In the genomic region with DNA sequence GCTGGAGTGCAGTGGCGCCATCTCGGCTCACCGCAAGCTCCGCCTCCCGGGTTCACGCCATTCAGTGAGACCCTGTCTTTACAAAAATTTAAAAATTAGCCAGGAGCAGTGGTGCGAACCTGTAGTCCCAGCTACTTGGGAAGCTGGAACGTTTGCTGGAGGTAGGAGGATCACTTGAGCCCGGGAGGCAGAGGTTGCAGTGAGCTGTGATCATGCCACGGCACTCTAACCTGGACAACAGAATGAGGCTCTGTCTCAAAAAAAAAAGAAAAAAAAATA, we compare ENCODE assay signal across 1 cellular context.
TF ChIP-seq lines count a peak whose summit lies in the region.

No MANE protein-coding gene starts in this region.

TF ChIP-seq in GM23338, 12 proteins besides CTCF, POLR2A, EP300 and RAD21 (continued from another document):
- TF ChIP-seq, protein P1, sequence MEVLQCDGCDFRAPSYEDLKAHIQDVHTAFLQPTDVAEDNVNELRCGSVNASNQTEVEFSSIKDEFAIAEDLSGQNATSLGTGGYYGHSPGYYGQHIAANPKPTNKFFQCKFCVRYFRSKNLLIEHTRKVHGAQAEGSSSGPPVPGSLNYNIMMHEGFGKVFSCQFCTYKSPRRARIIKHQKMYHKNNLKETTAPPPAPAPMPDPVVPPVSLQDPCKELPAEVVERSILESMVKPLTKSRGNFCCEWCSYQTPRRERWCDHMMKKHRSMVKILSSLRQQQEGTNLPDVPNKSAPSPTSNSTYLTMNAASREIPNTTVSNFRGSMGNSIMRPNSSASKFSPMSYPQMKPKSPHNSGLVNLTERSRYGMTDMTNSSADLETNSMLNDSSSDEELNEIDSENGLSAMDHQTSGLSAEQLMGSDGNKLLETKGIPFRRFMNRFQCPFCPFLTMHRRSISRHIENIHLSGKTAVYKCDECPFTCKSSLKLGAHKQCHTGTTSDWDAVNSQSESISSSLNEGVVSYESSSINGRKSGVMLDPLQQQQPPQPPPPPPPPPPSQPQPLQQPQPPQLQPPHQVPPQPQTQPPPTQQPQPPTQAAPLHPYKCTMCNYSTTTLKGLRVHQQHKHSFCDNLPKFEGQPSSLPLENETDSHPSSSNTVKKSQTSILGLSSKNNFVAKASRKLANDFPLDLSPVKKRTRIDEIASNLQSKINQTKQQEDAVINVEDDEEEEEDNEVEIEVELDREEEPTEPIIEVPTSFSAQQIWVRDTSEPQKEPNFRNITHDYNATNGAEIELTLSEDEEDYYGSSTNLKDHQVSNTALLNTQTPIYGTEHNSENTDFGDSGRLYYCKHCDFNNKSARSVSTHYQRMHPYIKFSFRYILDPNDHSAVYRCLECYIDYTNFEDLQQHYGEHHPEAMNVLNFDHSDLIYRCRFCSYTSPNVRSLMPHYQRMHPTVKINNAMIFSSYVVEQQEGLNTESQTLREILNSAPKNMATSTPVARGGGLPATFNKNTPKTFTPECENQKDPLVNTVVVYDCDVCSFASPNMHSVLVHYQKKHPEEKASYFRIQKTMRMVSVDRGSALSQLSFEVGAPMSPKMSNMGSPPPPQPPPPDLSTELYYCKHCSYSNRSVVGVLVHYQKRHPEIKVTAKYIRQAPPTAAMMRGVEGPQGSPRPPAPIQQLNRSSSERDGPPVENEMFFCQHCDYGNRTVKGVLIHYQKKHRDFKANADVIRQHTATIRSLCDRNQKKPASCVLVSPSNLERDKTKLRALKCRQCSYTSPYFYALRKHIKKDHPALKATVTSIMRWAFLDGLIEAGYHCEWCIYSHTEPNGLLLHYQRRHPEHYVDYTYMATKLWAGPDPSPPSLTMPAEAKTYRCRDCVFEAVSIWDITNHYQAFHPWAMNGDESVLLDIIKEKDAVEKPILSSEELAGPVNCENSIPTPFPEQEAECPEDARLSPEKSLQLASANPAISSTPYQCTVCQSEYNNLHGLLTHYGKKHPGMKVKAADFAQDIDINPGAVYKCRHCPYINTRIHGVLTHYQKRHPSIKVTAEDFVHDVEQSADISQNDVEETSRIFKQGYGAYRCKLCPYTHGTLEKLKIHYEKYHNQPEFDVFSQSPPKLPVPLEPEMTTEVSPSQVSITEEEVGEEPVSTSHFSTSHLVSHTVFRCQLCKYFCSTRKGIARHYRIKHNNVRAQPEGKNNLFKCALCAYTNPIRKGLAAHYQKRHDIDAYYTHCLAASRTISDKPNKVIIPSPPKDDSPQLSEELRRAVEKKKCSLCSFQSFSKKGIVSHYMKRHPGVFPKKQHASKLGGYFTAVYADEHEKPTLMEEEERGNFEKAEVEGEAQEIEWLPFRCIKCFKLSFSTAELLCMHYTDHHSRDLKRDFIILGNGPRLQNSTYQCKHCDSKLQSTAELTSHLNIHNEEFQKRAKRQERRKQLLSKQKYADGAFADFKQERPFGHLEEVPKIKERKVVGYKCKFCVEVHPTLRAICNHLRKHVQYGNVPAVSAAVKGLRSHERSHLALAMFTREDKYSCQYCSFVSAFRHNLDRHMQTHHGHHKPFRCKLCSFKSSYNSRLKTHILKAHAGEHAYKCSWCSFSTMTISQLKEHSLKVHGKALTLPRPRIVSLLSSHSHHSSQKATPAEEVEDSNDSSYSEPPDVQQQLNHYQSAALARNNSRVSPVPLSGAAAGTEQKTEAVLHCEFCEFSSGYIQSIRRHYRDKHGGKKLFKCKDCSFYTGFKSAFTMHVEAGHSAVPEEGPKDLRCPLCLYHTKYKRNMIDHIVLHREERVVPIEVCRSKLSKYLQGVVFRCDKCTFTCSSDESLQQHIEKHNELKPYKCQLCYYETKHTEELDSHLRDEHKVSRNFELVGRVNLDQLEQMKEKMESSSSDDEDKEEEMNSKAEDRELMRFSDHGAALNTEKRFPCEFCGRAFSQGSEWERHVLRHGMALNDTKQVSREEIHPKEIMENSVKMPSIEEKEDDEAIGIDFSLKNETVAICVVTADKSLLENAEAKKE (CRISPR knock-in tag; IDR thresholded peaks at IDR 0.05), result no peak
- no peak for TF ChIP-seq POLR2AphosphoS5 (IDR thresholded peaks at IDR 0.05; ENCODE audit: low read depth)
- no peak for TF ChIP-seq ZNF331 (CRISPR knock-in tag; IDR thresholded peaks at IDR 0.05; ENCODE audit: low read depth)
- TF ChIP-seq, protein P2, sequence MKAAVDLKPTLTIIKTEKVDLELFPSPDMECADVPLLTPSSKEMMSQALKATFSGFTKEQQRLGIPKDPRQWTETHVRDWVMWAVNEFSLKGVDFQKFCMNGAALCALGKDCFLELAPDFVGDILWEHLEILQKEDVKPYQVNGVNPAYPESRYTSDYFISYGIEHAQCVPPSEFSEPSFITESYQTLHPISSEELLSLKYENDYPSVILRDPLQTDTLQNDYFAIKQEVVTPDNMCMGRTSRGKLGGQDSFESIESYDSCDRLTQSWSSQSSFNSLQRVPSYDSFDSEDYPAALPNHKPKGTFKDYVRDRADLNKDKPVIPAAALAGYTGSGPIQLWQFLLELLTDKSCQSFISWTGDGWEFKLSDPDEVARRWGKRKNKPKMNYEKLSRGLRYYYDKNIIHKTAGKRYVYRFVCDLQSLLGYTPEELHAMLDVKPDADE (IDR thresholded peaks at IDR 0.05), result no peak
- no peak for TF ChIP-seq STAT1 (IDR thresholded peaks at IDR 0.05; ENCODE audit: unreplicated experiment)
